Comparison of ENCODE assay signal across 8 cellular contexts in genomic region chr14:78519863-78520262, GRCh38.
A peak's percentile ranks its signal among the peaks of the same experiment; 100 is the strongest.
DNase-seq lines count a peak whose midpoint lies in the region; ATAC-seq lines count a peak whose summit lies in the region.

No MANE protein-coding gene starts in this region.

- no peaks in the 10 kb centered on the region for H3K27me3 ChIP-seq in CD4-positive, CD25-positive, alpha-beta regulatory T cell (ENCODE audit: control insufficient read depth, insufficient read depth, low read length)
- H3K27me3 ChIP-seq in HAP-1 (ENCODE audit: low read depth), result no peaks in the 10 kb centered on the region

- in situ Hi-C loops in HAP-1 (cut with MboI; ENCODE audit: low sequenced_read_pairs), result no loop called here

- DNase-seq in CD4-positive, CD25-positive, alpha-beta regulatory T cell, result peak in 2 of 3 donors; percentile 2 to 24
- peak; percentile 8 to 63 for DNase-seq in HAP-1 (ENCODE audit: low spot score in 2 of 2)
- DNase-seq in activated CD4-positive, alpha-beta memory T cell treated with anti-CD3 and anti-CD28 coated beads for 36 hours, result peak; percentile 24
- DNase-seq in iPS DF 4.7 (ENCODE audit: extremely low read depth, low spot score), result peak; percentile 28

- intact Hi-C loops in activated CD4-positive, alpha-beta memory T cell treated with anti-CD3 and anti-CD28 coated beads for 36 hours (cut with micrococcal nuclease), result no loop called here

- no peaks in the 10 kb centered on the region for H3K9me3 ChIP-seq in CD4-positive, CD25-positive, alpha-beta regulatory T cell (ENCODE audit: control insufficient read depth in 2 of 2, low read length in 2 of 2)
- H3K9me3 ChIP-seq in HAP-1, result no peaks in the 10 kb centered on the region

- POLR2A ChIA-PET in activated CD4-positive, alpha-beta memory T cell treated with anti-CD3 and anti-CD28 coated beads for 36 hours (lab: Charles Lee), result no interaction called here

- no peaks in the 10 kb centered on the region for H3K4me1 ChIP-seq in CD4-positive, CD25-positive, alpha-beta regulatory T cell (ENCODE audit: control insufficient read depth, insufficient read depth, low read length, poor library complexity, severe bottlenecking)
- H3K4me1 ChIP-seq in HAP-1, result no peaks in the 10 kb centered on the region

- no peak overlapping the region for H3K27ac Mint-ChIP-seq in CD4-positive, CD25-positive, alpha-beta regulatory T cell
- no peak overlapping the region for H3K27ac Mint-ChIP-seq in activated CD4-positive, alpha-beta memory T cell treated with anti-CD3 and anti-CD28 coated beads for 36 hours

- H3K27ac ChIP-seq in CD4-positive, CD25-positive, alpha-beta regulatory T cell (ENCODE audit: insufficient read depth, low read length, poor library complexity, severe bottlenecking), result no peak overlapping the region

- CTCF ChIA-PET in activated CD4-positive, alpha-beta memory T cell treated with anti-CD3 and anti-CD28 coated beads for 36 hours (lab: Charles Lee), result no interaction called here

- H3K27me3 Mint-ChIP-seq in CD4-positive, CD25-positive, alpha-beta regulatory T cell, result no peaks in the 10 kb centered on the region
- no peaks in the 10 kb centered on the region for H3K27me3 Mint-ChIP-seq in activated CD4-positive, alpha-beta memory T cell treated with anti-CD3 and anti-CD28 coated beads for 36 hours

- no peaks in the 10 kb centered on the region for H3K36me3 Mint-ChIP-seq in CD4-positive, CD25-positive, alpha-beta regulatory T cell
- H3K36me3 Mint-ChIP-seq in activated CD4-positive, alpha-beta memory T cell treated with anti-CD3 and anti-CD28 coated beads for 36 hours, result no peaks in the 10 kb centered on the region

- no peak overlapping the region for H3K4me3 Mint-ChIP-seq in CD4-positive, CD25-positive, alpha-beta regulatory T cell
- no peak overlapping the region for H3K4me3 Mint-ChIP-seq in activated CD4-positive, alpha-beta memory T cell treated with anti-CD3 and anti-CD28 coated beads for 36 hours

- peaks cover 0 to 4% (median 1%) of the 10 kb centered on the region in 7 donors for H3K9me3 Mint-ChIP-seq in CD4-positive, CD25-positive, alpha-beta regulatory T cell
- H3K9me3 Mint-ChIP-seq in activated CD4-positive, alpha-beta memory T cell treated with anti-CD3 and anti-CD28 coated beads for 36 hours, result no peaks in the 10 kb centered on the region

- no peaks in the 10 kb centered on the region for H3K4me1 Mint-ChIP-seq in CD4-positive, CD25-positive, alpha-beta regulatory T cell
- H3K4me1 Mint-ChIP-seq in activated CD4-positive, alpha-beta memory T cell treated with anti-CD3 and anti-CD28 coated beads for 36 hours (ENCODE audit: low read depth), result no peaks in the 10 kb centered on the region

- no peak for ATAC-seq in CD4-positive, CD25-positive, alpha-beta regulatory T cell (ENCODE audit: low read depth in 2 of 2)
- ATAC-seq in GM19467 (IDR thresholded peaks at IDR 0.05; ENCODE audit: unreplicated experiment), result no peak
- no peak for ATAC-seq in HG03442 (IDR thresholded peaks at IDR 0.05; ENCODE audit: unreplicated experiment)
- ATAC-seq in esophagus mucosa, result no peak
- ATAC-seq in HG03196 (IDR thresholded peaks at IDR 0.05; ENCODE audit: unreplicated experiment), result no peak

- H3K36me3 ChIP-seq in CD4-positive, CD25-positive, alpha-beta regulatory T cell (ENCODE audit: control insufficient read depth, insufficient read depth, low read length), result no peaks in the 10 kb centered on the region
- H3K36me3 ChIP-seq in HAP-1 (replicated peaks), result no peaks in the 10 kb centered on the region

- no peak overlapping the region for H3K4me3 ChIP-seq in CD4-positive, CD25-positive, alpha-beta regulatory T cell (ENCODE audit: low read depth, low read length)
- H3K4me3 ChIP-seq in HAP-1, result no peak overlapping the region
